Comparison of ENCODE assay signal across 1 cellular context in genomic region chr19:40425450-40426287, GRCh38.
TF ChIP-seq lines count a peak whose summit lies in the region.

SERTAD1 (minus strand) TSS chr19:40425992; CDS start chr19:40423546, 2,446 bp downstream.

TF ChIP-seq in K562, 482 proteins besides CTCF, POLR2A, EP300 and RAD21 (continued from another document and continues in another):
- TF ChIP-seq AFF4 (CRISPR knock-in tag; IDR thresholded peaks at IDR 0.05) (0 out of 2 replicates have a peak, but pooled peaks have one; percentile 39), PATZ1 (CRISPR knock-in tag; IDR thresholded peaks at IDR 0.05; ENCODE audit: borderline replicate concordance) (no peak), TAF9B (IDR thresholded peaks at IDR 0.05; ENCODE audit: partially characterized antibody) (peak; percentile 60), ZFX (CRISPR knock-in tag; IDR thresholded peaks at IDR 0.05) (peak; percentile 81), ASH1L (IDR thresholded peaks at IDR 0.05; ENCODE audit: borderline replicate concordance, low read depth, partially characterized antibody) (peak; percentile 87), NFYB (IDR thresholded peaks at IDR 0.05; ENCODE audit: extremely low read depth, insufficient read length) (peak; percentile 99), IRF1 (CRISPR knock-in tag; IDR thresholded peaks at IDR 0.05; ENCODE audit: borderline replicate concordance) (no peak), SIN3B (IDR thresholded peaks at IDR 0.05; ENCODE audit: low read depth) (peak; percentile 45; the same call in 1 of the 2 replicates), LARP7 (IDR thresholded peaks at IDR 0.05) (no peak), ZNF785 (CRISPR knock-in tag; IDR thresholded peaks at IDR 0.05) (no peak), ZMIZ1 (IDR thresholded peaks at IDR 0.05; ENCODE audit: low read depth in 2 of 2, low read length in 2 of 2) (peak in 1 of 2 experiments; percentile 11; a peak in 1 of 4 replicates), ATF3 (IDR thresholded peaks at IDR 0.05) (peak; percentile 91), ATF3 (CRISPR knock-in tag; conservative IDR thresholded peaks at IDR 0.05) (peak; percentile 94; the same call in 1 of the 2 replicates), GTF2B (IDR thresholded peaks at IDR 0.05; ENCODE audit: extremely low read depth, insufficient read length) (no peak), USF1 (CRISPR knock-in tag; IDR thresholded peaks at IDR 0.05) (0 out of 2 replicates have a peak, but pooled peaks have one; percentile 32), MYC (IDR thresholded peaks at IDR 0.05; ENCODE audit: low read depth, low read length) (0 out of 2 replicates have a peak, but pooled peaks have one; percentile 48), MYC (CRISPR knock-in tag; IDR thresholded peaks at IDR 0.05; ENCODE audit: borderline replicate concordance, low read depth) (no peak), POLR2H (tag; IDR thresholded peaks at IDR 0.05; ENCODE audit: low read depth) (peak; percentile 98)
- TF ChIP-seq, protein P1, sequence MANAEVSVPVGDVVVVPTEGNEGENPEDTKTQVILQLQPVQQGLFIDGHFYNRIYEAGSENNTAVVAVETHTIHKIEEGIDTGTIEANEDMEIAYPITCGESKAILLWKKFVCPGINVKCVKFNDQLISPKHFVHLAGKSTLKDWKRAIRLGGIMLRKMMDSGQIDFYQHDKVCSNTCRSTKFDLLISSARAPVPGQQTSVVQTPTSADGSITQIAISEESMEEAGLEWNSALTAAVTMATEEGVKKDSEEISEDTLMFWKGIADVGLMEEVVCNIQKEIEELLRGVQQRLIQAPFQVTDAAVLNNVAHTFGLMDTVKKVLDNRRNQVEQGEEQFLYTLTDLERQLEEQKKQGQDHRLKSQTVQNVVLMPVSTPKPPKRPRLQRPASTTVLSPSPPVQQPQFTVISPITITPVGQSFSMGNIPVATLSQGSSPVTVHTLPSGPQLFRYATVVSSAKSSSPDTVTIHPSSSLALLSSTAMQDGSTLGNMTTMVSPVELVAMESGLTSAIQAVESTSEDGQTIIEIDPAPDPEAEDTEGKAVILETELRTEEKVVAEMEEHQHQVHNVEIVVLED (CRISPR knock-in tag; IDR thresholded peaks at IDR 0.05): peak; percentile 46
- TF ChIP-seq, protein P2, sequence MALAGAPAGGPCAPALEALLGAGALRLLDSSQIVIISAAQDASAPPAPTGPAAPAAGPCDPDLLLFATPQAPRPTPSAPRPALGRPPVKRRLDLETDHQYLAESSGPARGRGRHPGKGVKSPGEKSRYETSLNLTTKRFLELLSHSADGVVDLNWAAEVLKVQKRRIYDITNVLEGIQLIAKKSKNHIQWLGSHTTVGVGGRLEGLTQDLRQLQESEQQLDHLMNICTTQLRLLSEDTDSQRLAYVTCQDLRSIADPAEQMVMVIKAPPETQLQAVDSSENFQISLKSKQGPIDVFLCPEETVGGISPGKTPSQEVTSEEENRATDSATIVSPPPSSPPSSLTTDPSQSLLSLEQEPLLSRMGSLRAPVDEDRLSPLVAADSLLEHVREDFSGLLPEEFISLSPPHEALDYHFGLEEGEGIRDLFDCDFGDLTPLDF (CRISPR knock-in tag; IDR thresholded peaks at IDR 0.05): peak; percentile 75
- TF ChIP-seq, protein P3, sequence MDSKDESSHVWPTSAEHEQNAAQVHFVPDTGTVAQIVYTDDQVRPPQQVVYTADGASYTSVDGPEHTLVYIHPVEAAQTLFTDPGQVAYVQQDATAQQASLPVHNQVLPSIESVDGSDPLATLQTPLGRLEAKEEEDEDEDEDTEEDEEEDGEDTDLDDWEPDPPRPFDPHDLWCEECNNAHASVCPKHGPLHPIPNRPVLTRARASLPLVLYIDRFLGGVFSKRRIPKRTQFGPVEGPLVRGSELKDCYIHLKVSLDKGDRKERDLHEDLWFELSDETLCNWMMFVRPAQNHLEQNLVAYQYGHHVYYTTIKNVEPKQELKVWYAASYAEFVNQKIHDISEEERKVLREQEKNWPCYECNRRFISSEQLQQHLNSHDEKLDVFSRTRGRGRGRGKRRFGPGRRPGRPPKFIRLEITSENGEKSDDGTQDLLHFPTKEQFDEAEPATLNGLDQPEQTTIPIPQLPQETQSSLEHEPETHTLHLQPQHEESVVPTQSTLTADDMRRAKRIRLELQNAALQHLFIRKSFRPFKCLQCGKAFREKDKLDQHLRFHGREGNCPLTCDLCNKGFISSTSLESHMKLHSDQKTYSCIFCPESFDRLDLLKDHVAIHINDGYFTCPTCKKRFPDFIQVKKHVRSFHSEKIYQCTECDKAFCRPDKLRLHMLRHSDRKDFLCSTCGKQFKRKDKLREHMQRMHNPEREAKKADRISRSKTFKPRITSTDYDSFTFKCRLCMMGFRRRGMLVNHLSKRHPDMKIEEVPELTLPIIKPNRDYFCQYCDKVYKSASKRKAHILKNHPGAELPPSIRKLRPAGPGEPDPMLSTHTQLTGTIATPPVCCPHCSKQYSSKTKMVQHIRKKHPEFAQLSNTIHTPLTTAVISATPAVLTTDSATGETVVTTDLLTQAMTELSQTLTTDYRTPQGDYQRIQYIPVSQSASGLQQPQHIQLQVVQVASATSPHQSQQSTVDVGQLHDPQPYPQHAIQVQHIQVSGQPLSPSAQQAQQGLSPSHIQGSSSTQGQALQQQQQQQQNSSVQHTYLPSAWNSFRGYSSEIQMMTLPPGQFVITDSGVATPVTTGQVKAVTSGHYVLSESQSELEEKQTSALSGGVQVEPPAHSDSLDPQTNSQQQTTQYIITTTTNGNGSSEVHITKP (IDR thresholded peaks at IDR 0.05; ENCODE audit: partially characterized antibody): peak; percentile 5
- TF ChIP-seq, protein P4, sequence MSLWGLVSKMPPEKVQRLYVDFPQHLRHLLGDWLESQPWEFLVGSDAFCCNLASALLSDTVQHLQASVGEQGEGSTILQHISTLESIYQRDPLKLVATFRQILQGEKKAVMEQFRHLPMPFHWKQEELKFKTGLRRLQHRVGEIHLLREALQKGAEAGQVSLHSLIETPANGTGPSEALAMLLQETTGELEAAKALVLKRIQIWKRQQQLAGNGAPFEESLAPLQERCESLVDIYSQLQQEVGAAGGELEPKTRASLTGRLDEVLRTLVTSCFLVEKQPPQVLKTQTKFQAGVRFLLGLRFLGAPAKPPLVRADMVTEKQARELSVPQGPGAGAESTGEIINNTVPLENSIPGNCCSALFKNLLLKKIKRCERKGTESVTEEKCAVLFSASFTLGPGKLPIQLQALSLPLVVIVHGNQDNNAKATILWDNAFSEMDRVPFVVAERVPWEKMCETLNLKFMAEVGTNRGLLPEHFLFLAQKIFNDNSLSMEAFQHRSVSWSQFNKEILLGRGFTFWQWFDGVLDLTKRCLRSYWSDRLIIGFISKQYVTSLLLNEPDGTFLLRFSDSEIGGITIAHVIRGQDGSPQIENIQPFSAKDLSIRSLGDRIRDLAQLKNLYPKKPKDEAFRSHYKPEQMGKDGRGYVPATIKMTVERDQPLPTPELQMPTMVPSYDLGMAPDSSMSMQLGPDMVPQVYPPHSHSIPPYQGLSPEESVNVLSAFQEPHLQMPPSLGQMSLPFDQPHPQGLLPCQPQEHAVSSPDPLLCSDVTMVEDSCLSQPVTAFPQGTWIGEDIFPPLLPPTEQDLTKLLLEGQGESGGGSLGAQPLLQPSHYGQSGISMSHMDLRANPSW (CRISPR knock-in tag; IDR thresholded peaks at IDR 0.05): 0 out of 2 replicates have a peak, but pooled peaks have one; percentile 53
- TF ChIP-seq, protein P5, sequence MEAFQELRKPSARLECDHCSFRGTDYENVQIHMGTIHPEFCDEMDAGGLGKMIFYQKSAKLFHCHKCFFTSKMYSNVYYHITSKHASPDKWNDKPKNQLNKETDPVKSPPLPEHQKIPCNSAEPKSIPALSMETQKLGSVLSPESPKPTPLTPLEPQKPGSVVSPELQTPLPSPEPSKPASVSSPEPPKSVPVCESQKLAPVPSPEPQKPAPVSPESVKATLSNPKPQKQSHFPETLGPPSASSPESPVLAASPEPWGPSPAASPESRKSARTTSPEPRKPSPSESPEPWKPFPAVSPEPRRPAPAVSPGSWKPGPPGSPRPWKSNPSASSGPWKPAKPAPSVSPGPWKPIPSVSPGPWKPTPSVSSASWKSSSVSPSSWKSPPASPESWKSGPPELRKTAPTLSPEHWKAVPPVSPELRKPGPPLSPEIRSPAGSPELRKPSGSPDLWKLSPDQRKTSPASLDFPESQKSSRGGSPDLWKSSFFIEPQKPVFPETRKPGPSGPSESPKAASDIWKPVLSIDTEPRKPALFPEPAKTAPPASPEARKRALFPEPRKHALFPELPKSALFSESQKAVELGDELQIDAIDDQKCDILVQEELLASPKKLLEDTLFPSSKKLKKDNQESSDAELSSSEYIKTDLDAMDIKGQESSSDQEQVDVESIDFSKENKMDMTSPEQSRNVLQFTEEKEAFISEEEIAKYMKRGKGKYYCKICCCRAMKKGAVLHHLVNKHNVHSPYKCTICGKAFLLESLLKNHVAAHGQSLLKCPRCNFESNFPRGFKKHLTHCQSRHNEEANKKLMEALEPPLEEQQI (IDR thresholded peaks at IDR 0.05): no peak
